Comparison of ENCODE assay signal across 10 cellular contexts in the genomic region with DNA sequence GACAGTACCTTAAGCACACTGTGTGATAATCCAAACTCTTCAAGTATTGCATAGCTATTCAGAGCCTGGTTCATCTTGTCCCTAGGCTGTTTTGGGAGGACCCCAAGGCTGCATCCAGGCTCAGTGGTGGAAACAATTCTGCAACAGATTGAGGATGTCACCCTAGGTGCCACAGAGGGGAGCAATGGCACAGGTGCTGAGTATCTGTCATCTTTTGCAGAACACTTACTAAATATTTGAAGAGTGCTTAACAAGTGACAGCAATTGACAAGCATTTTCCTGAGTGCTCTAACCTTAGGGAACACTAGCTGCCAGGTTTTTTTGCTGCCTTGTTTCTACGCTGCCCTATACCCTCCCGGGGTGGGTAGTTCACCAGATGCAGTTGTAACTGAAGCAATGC. TPM values are rescaled to one million over a fixed set of nuclear protein-coding genes. Genes with fewer than 3 reads are reported as not detected.
A peak's percentile ranks its signal among the peaks of the same experiment; 100 is the strongest.
DNase-seq lines count a peak whose midpoint lies in the region; ATAC-seq and TF ChIP-seq lines count a peak whose summit lies in the region.
"Had no signal": no experiment of that assay in that cellular context is flagged by ENCODE, and none has a peak within 500 bp of the region (broad histone marks: within the 10 kb centered on the region; RNA-seq: fewer than 3 reads in every experiment).

No MANE protein-coding gene starts in this region.

- peak overlapping the region; percentile 75 to 93 (median 88) for H3K27ac ChIP-seq in Peyer's patch
- H3K27ac ChIP-seq in esophagus muscularis mucosa (replicated peaks in 1 of 4) = peak overlapping the region; percentile 25 to 58 (median 46)
- H3K27ac ChIP-seq in stomach = peak overlapping the region in 4 of 5 donors; percentile 60 to 82 (median 74)
- H3K27ac ChIP-seq: neural progenitor cell had no signal

- peak overlapping the region in 3 of 4 donors; percentile 1 to 64 (median 47) for H3K4me3 ChIP-seq in Peyer's patch
- peak overlapping the region in 1 of 4 donors; percentile 23 for H3K4me3 ChIP-seq in esophagus muscularis mucosa
- H3K4me3 ChIP-seq in stomach = peak overlapping the region in 3 of 4 donors; percentile 39 to 40 (median 39)
- H3K4me3 ChIP-seq: neural progenitor cell had no signal

- ATAC-seq in activated T-cell treated with anti-CD3 and anti-CD28 coated beads, Interleukin-2, amount 50 U/mL, for 4 hours = no peak
- ATAC-seq in HG03571 (IDR thresholded peaks at IDR 0.05; ENCODE audit: unreplicated experiment) = no peak

- peaks cover 95% of the 10 kb centered on the region for H3K4me1 Mint-ChIP-seq in activated T-cell treated with anti-CD3 and anti-CD28 coated beads, Interleukin-2, amount 50 U/mL, for 4 hours (ENCODE audit: low read depth)

- H3K4me1 ChIP-seq in Peyer's patch (peaks cover 0 to 29% (median 10%) of the 10 kb centered on the region in 4 donors), esophagus muscularis mucosa (peaks cover 14 to 54% (median 25%) of the 10 kb centered on the region in 4 donors), stomach (peaks cover 5 to 47% (median 28%) of the 10 kb centered on the region in 4 donors)
- H3K4me1 ChIP-seq: neural progenitor cell had no signal

- TF ChIP-seq POLR2A in Peyer's patch (IDR thresholded peaks at IDR 0.05) (no peak), esophagus muscularis mucosa (IDR thresholded peaks at IDR 0.05; ENCODE audit: low read depth) (no peak), stomach (IDR thresholded peaks at IDR 0.05) (no peak)

- H3K27me3 ChIP-seq in Peyer's patch (no peaks in the 10 kb centered on the region), esophagus muscularis mucosa (peaks cover 0 to 9% (median 0%) of the 10 kb centered on the region in 4 donors), stomach (no peaks in the 10 kb centered on the region)
- H3K27me3 ChIP-seq: neural progenitor cell had no signal

- TF ChIP-seq EP300 in esophagus muscularis mucosa (IDR thresholded peaks at IDR 0.05) (no peak), stomach (IDR thresholded peaks at IDR 0.05) (no peak)

- no peaks in the 10 kb centered on the region for H3K27me3 Mint-ChIP-seq in activated T-cell treated with anti-CD3 and anti-CD28 coated beads, Interleukin-2, amount 50 U/mL, for 4 hours (ENCODE audit: low read depth)

- no peaks in the 10 kb centered on the region for H3K9me3 Mint-ChIP-seq in activated T-cell treated with anti-CD3 and anti-CD28 coated beads, Interleukin-2, amount 50 U/mL, for 4 hours
- H3K9me3 Mint-ChIP-seq: neural progenitor cell had no signal

- WGBS in esophagus muscularis mucosa = 82% methylated on average over 2 of the region's 2 CpGs
- 57 to 81% (median 73%) methylated on average over 2 of the region's 2 CpGs for WGBS in stomach, 5 donors

- intact Hi-C loops in esophagus muscularis mucosa (cut with DNase I) (no loop called here), stomach (cut with DNase I; ENCODE audit: low total_unique reads) (no loop called here)

- peak overlapping the region; percentile 98 for H3K4me3 Mint-ChIP-seq in activated T-cell treated with anti-CD3 and anti-CD28 coated beads, Interleukin-2, amount 50 U/mL, for 4 hours
- H3K4me3 Mint-ChIP-seq: neural progenitor cell had no signal

- TF ChIP-seq CTCF in Peyer's patch (IDR thresholded peaks at IDR 0.05) = no peak
- TF ChIP-seq CTCF in esophagus muscularis mucosa (IDR thresholded peaks at IDR 0.05) = no peak
- TF ChIP-seq CTCF in stomach (IDR thresholded peaks at IDR 0.05) = no peak

- DNase-seq in activated T-cell treated with anti-CD3 and anti-CD28 coated beads, Interleukin-2, amount 50 U/mL, for 4 hours = no peak
- no peak for DNase-seq in activated T-cell treated with anti-CD3 and anti-CD28 coated beads, Interleukin-2, amount 50 U/mL, for 1 hour
- DNase-seq in Peyer's patch (peak in 1 of 3 donors; percentile 42), esophagus muscularis mucosa (ENCODE audit: extremely low spot score) (no peak), stomach (no peak), hepatic stellate cell (ENCODE audit: low spot score) (no peak), NCI-H1694 treated with DMSO at 0.1 percent for 48 hours (lab: John Stamatoyannopoulos, UW) (no peak)
- DNase-seq: NCI-H1930 had no signal

- H3K36me3 Mint-ChIP-seq in activated T-cell treated with anti-CD3 and anti-CD28 coated beads, Interleukin-2, amount 50 U/mL, for 4 hours (ENCODE audit: insufficient read depth) = peaks cover 24% of the 10 kb centered on the region
- H3K36me3 Mint-ChIP-seq: neural progenitor cell had no signal

- H3K9me3 ChIP-seq in Peyer's patch (no peaks in the 10 kb centered on the region), esophagus muscularis mucosa (no peaks in the 10 kb centered on the region), stomach (no peaks in the 10 kb centered on the region)

- H3K36me3 ChIP-seq in Peyer's patch = no peaks in the 10 kb centered on the region
- peaks cover 0 to 40% (median 8%) of the 10 kb centered on the region in 4 donors for H3K36me3 ChIP-seq in esophagus muscularis mucosa
- H3K36me3 ChIP-seq in stomach = peaks cover 0 to 42% (median 16%) of the 10 kb centered on the region in 4 donors
- H3K36me3 ChIP-seq: neural progenitor cell had no signal

RNA-seq across cellular contexts. Expression of a gene that starts 27.7 kb away (rescaled TPM):
- total RNA-seq in activated T-cell treated with anti-CD3 and anti-CD28 coated beads, Interleukin-2, amount 50 U/mL, for 4 hours = 1 to 10 TPM; 2.8 to 5.3 (median 3.7) TPM
- total RNA-seq in Peyer's patch (10 to 100 TPM; 37.8 to 39.6 (median 38.7) TPM), esophagus muscularis mucosa (1 to 10 TPM; 2.7 to 3.7 (median 3.0) TPM), stomach (100 to 1,000 TPM in 1 of 5 donors, 1 to 10 TPM in 2, under 1 TPM in 1, not detected in 1; 0.89 to 157 (median 5.2) TPM)
- polyA plus RNA-seq in stomach = 10 to 100 TPM in 1 of 3 donors, 1 to 10 TPM in 2; 3.4 to 13.4 (median 4.2) TPM
